ENCODE assay signal across 17 cellular contexts in genomic region chr3:21436846-21437245, GRCh38.
"Had no signal": no experiment of that assay in that cellular context is flagged by ENCODE, and none has a peak within 500 bp of the region (broad histone marks: within the 10 kb centered on the region; RNA-seq: fewer than 3 reads in every experiment).

No MANE protein-coding gene starts in this region.

- DNase-seq: dermis blood vessel endothelial cell; endodermal cell; erythroblast; foreskin keratinocyte; hippocampal formation; kidney glomerular epithelial cell; naive thymus-derived CD4-positive, alpha-beta T cell; nephron progenitor cell; spleen; stimulated activated CD4-positive, alpha-beta T cell treated with anti-CD3 and anti-CD28 coated beads, Interleukin-15, amount 100 ng/mL, for 24 hours; stimulated activated CD4-positive, alpha-beta T cell treated with anti-CD3 and anti-CD28 coated beads, Interleukin-1b, Interleukin-23, amount 100 ng/mL, for 48 hours; stimulated activated CD4-positive, alpha-beta T cell treated with anti-CD3 and anti-CD28 coated beads, Interleukin-4, amount 100 ng/mL, for 24 hours; tibial artery; upper lobe of right lung had no signal

- ATAC-seq: naive thymus-derived CD4-positive, alpha-beta T cell; sciatic nerve; stimulated activated memory B cell treated with anti-CD40 and anti-IgM and Interleukin-4, amounts not matched to agents 10 μg/mL and 1 μg/mL and 100 μg/mL, for 72 hours; upper lobe of right lung had no signal

- H3K36me3 ChIP-seq: spleen, tibial artery, upper lobe of right lung, vagina had no signal

- H3K27me3 ChIP-seq: foreskin keratinocyte, spleen, tibial artery, upper lobe of right lung, vagina had no signal

- H3K9me3 ChIP-seq: spleen, tibial artery, upper lobe of right lung, vagina had no signal

- H3K4me3 ChIP-seq: spleen, tibial artery, upper lobe of right lung, vagina had no signal

- H3K27ac ChIP-seq: foreskin keratinocyte, spleen, tibial artery, upper lobe of right lung, vagina had no signal
